In the genomic region with DNA sequence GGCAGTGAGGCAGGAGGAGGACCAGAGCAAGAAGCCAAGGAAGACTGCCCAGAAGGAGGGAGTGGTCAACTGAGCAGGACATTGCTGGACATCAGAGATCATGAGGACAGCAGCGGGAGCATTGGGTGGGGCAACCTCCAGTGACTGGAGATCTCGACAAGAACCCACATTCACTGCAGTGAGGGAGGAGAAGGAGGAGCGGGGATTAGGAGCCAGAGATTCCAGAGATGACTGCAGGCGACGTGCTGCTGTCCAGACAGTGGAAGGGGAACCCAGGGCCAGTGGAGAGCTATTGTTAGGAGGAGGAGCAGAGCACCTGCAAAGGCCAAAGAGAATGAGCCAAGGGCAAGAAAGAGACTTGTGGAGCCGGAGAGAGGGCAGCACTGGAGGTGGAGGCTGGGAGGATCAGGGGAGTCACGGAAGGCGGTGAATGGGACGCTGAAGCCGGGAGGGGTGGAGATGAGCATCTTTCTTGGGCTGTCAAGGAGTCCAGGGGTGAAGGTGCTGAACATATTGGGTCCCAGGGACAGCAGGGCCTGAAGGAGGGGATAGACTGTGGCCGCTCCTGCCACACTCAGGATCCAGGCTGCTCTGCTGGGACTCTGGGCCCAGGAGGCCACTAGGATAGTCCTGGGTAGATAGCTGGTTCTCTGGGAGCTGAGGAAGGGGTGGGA, we compare ENCODE assay signal across 28 cellular contexts.
"Had no signal": no experiment of that assay in that cellular context is flagged by ENCODE, and none has a peak within 500 bp of the region (broad histone marks: within the 10 kb centered on the region; RNA-seq: fewer than 3 reads in every experiment).

No MANE protein-coding gene starts in this region.

- H3K27me3 Mint-ChIP-seq: activated CD4-positive, alpha-beta T cell treated with anti-CD3 and anti-CD28 coated beads, Interleukin-2, amount 10 ng/mL, durations not matched to agents 24 days and 14 days; activated naive CD4-positive, alpha-beta T cell treated with anti-CD3 and anti-CD28 coated beads, Interleukin-2, amount 50 U/mL, for 24 hours; activated naive CD8-positive, alpha-beta T cell treated with anti-CD3 and anti-CD28 coated beads, Interleukin-2, amount 50 U/mL, for 24 hours had no signal

- H3K4me1 ChIP-seq: right lobe of liver had no signal

- H3K36me3 Mint-ChIP-seq: activated CD4-positive, alpha-beta memory T cell treated with anti-CD3 and anti-CD28 coated beads for 36 hours; activated naive CD4-positive, alpha-beta T cell treated with anti-CD3 and anti-CD28 coated beads, Interleukin-2, amount 50 U/mL, for 24 hours; mesothelial cell of epicardium; naive thymus-derived CD4-positive, alpha-beta T cell; stimulated activated effector memory CD8-positive, alpha-beta T cell treated with anti-CD3 and anti-CD28 coated beads, Interleukin-12 subunit alpha, Interleukin-12 subunit beta, amount 100 ng/mL, for 72 hours; type B pancreatic cell had no signal

- H3K4me1 Mint-ChIP-seq: activated CD4-positive, alpha-beta T cell treated with anti-CD3 and anti-CD28 coated beads, Interleukin-2, amount 10 ng/mL, durations not matched to agents 24 days and 14 days; activated naive CD4-positive, alpha-beta T cell treated with anti-CD3 and anti-CD28 coated beads, Interleukin-2, amount 50 U/mL, for 24 hours; activated naive CD8-positive, alpha-beta T cell treated with anti-CD3 and anti-CD28 coated beads, Interleukin-2, amount 50 U/mL, for 24 hours; stimulated activated effector memory CD8-positive, alpha-beta T cell treated with anti-CD3 and anti-CD28 coated beads, Interleukin-12 subunit alpha, Interleukin-12 subunit beta, amount 100 ng/mL, for 72 hours; stimulated activated naive CD8-positive, alpha-beta T cell treated with anti-CD3 and anti-CD28 coated beads, Interleukin-15, amount 100 ng/mL, for 72 hours had no signal

- H3K27ac ChIP-seq: cardiac muscle cell, foreskin keratinocyte, heart right ventricle, right lobe of liver, skin epidermis, vagina had no signal

- H3K36me3 ChIP-seq: cardiac muscle cell, heart right ventricle, right lobe of liver, vagina had no signal

- DNase-seq: activated CD4-positive, alpha-beta memory T cell treated with anti-CD3 and anti-CD28 coated beads for 36 hours; activated CD4-positive, alpha-beta T cell treated with anti-CD3 and anti-CD28 coated beads, Interleukin-2, amount 10 ng/mL, durations not matched to agents 24 days and 14 days; activated CD4-positive, CD25-positive, alpha-beta regulatory T cell treated with anti-CD3 and anti-CD28 coated beads, Interleukin-2, amount 50 U/mL, for 72 hours; activated CD8-positive, alpha-beta memory T cell treated with anti-CD3 and anti-CD28 coated beads, Interleukin-2, amount 50 U/mL, for 4 hours; activated gamma-delta T cell treated with Interleukin-2 at 50 U/mL for 16 hours; activated naive CD8-positive, alpha-beta T cell treated with anti-CD3 and anti-CD28 coated beads, Interleukin-2, amount 50 U/mL, for 24 hours; activated T-cell treated with anti-CD3 and anti-CD28 coated beads, Interleukin-2, amount 50 U/mL, for 1 hour; amygdala; cortex of kidney; effector memory CD8-positive, alpha-beta T cell; foreskin keratinocyte; heart right ventricle; naive thymus-derived CD4-positive, alpha-beta T cell; stimulated activated CD4-positive, alpha-beta T cell treated with anti-CD3 and anti-CD28 coated beads, Interleukin-4, amount 100 ng/mL, for 24 hours; stimulated activated naive CD8-positive, alpha-beta T cell treated with anti-CD3 and anti-CD28 coated beads, Interleukin-15, amount 100 ng/mL, for 72 hours; substantia nigra; T-helper 2 cell had no signal

- H3K4me3 ChIP-seq: cardiac muscle cell, heart right ventricle, right lobe of liver, skin epidermis, vagina had no signal

- H3K9me3 ChIP-seq: heart right ventricle, right lobe of liver, vagina had no signal

- H3K27me3 ChIP-seq: cardiac muscle cell, right lobe of liver, vagina had no signal

- ATAC-seq: activated naive CD8-positive, alpha-beta T cell treated with anti-CD3 and anti-CD28 coated beads, Interleukin-2, amount 50 U/mL, for 24 hours; effector memory CD8-positive, alpha-beta T cell; foreskin keratinocyte; heart right ventricle; naive thymus-derived CD4-positive, alpha-beta T cell; right lobe of liver; SK-N-SH treated with all-trans-retinoic acid at 6 μM for 48 hours; stimulated activated effector memory CD8-positive, alpha-beta T cell treated with anti-CD3 and anti-CD28 coated beads, Interleukin-12 subunit alpha, Interleukin-12 subunit beta, amount 100 ng/mL, for 72 hours; stimulated activated naive CD8-positive, alpha-beta T cell treated with anti-CD3 and anti-CD28 coated beads, Interleukin-15, amount 100 ng/mL, for 72 hours had no signal

- H3K27ac Mint-ChIP-seq: activated CD4-positive, alpha-beta memory T cell treated with anti-CD3 and anti-CD28 coated beads for 36 hours; activated CD4-positive, alpha-beta T cell treated with anti-CD3 and anti-CD28 coated beads, Interleukin-2, amount 10 ng/mL, durations not matched to agents 24 days and 14 days; activated naive CD4-positive, alpha-beta T cell treated with anti-CD3 and anti-CD28 coated beads, Interleukin-2, amount 50 U/mL, for 24 hours; activated naive CD8-positive, alpha-beta T cell treated with anti-CD3 and anti-CD28 coated beads, Interleukin-2, amount 50 U/mL, for 24 hours; activated T-helper 1 cell treated with anti-CD3 and anti-CD28 coated beads, Interleukin-12 subunit alpha, Interleukin-12 subunit beta, Interleukin-2, Interleukin-4 antibody, amounts not matched to agents 30 ng/mL and 10 ng/mL and 1 ng/mL, durations not matched to agents 14 hours and 24 hours and 36 hours; effector memory CD8-positive, alpha-beta T cell; mesothelial cell of epicardium; naive thymus-derived CD4-positive, alpha-beta T cell; stimulated activated effector memory CD8-positive, alpha-beta T cell treated with anti-CD3 and anti-CD28 coated beads, Interleukin-12 subunit alpha, Interleukin-12 subunit beta, amount 100 ng/mL, for 72 hours; type B pancreatic cell had no signal

- H3K9me3 Mint-ChIP-seq: activated CD4-positive, alpha-beta memory T cell treated with anti-CD3 and anti-CD28 coated beads for 36 hours; activated CD4-positive, alpha-beta T cell treated with anti-CD3 and anti-CD28 coated beads, Interleukin-2, amount 10 ng/mL, durations not matched to agents 24 days and 14 days; activated naive CD4-positive, alpha-beta T cell treated with anti-CD3 and anti-CD28 coated beads, Interleukin-2, amount 50 U/mL, for 24 hours; activated naive CD8-positive, alpha-beta T cell treated with anti-CD3 and anti-CD28 coated beads, Interleukin-2, amount 50 U/mL, for 24 hours; activated T-helper 1 cell treated with anti-CD3 and anti-CD28 coated beads, Interleukin-12 subunit alpha, Interleukin-12 subunit beta, Interleukin-2, Interleukin-4 antibody, amounts not matched to agents 30 ng/mL and 10 ng/mL and 1 ng/mL, durations not matched to agents 14 hours and 24 hours and 36 hours; effector memory CD8-positive, alpha-beta T cell; mesothelial cell of epicardium; naive thymus-derived CD4-positive, alpha-beta T cell; neural crest cell; stimulated activated effector memory CD8-positive, alpha-beta T cell treated with anti-CD3 and anti-CD28 coated beads, Interleukin-12 subunit alpha, Interleukin-12 subunit beta, amount 100 ng/mL, for 72 hours; stimulated activated naive CD8-positive, alpha-beta T cell treated with anti-CD3 and anti-CD28 coated beads, Interleukin-15, amount 100 ng/mL, for 72 hours; type B pancreatic cell had no signal

- H3K4me3 Mint-ChIP-seq: activated CD4-positive, alpha-beta memory T cell treated with anti-CD3 and anti-CD28 coated beads for 36 hours; activated CD4-positive, alpha-beta T cell treated with anti-CD3 and anti-CD28 coated beads, Interleukin-2, amount 10 ng/mL, durations not matched to agents 24 days and 14 days; activated naive CD4-positive, alpha-beta T cell treated with anti-CD3 and anti-CD28 coated beads, Interleukin-2, amount 50 U/mL, for 24 hours; activated naive CD8-positive, alpha-beta T cell treated with anti-CD3 and anti-CD28 coated beads, Interleukin-2, amount 50 U/mL, for 24 hours; activated T-helper 1 cell treated with anti-CD3 and anti-CD28 coated beads, Interleukin-12 subunit alpha, Interleukin-12 subunit beta, Interleukin-2, Interleukin-4 antibody, amounts not matched to agents 30 ng/mL and 10 ng/mL and 1 ng/mL, durations not matched to agents 14 hours and 24 hours and 36 hours; effector memory CD8-positive, alpha-beta T cell; mesothelial cell of epicardium; naive thymus-derived CD4-positive, alpha-beta T cell; neural crest cell; stimulated activated effector memory CD8-positive, alpha-beta T cell treated with anti-CD3 and anti-CD28 coated beads, Interleukin-12 subunit alpha, Interleukin-12 subunit beta, amount 100 ng/mL, for 72 hours; stimulated activated naive CD8-positive, alpha-beta T cell treated with anti-CD3 and anti-CD28 coated beads, Interleukin-15, amount 100 ng/mL, for 72 hours; type B pancreatic cell had no signal
